In the genomic region with DNA sequence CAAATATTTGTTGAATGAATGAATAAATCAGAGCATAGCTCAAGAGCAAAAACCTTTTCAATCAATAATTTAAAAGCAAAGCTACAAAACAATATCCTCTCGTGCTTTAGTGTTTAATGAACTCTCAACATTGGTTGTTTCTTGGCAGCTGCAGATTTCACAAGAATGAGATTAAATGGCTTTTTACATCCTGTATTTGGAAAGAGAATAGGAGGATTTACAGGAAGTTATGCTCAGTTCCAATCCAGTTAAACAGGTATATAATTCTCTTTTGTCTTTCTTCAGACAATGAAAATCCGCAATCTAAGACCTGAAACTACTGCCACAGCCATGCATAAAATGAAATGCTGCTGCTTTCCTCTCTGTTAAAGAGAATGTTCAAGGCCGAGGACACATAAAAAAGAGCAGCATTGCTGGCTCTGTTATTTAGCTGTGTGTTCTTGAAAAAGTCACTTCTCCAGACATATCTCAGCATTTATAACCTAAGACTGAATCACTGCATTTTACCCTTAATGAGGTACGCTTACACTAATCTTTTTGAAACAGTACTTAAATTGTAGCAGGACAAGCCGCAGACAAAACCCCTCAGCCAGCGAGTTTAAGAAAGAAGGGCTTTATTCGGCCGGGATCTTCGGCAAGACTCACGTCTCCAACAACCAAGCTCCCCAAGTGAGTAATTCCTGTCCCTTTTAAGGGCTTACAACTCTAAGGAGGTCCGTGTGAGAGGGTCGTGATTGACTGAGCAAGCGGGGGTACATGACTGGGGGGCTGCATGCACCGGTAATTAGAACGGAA, we compare ENCODE assay signal across 15 cellular contexts. TPM values are rescaled to one million over a fixed set of nuclear protein-coding genes. Genes with fewer than 3 reads are reported as not detected.
A peak's percentile ranks its signal among the peaks of the same experiment; 100 is the strongest.
DNase-seq lines count a peak whose midpoint lies in the region; ATAC-seq and TF ChIP-seq lines count a peak whose summit lies in the region.
"Had no signal": no experiment of that assay in that cellular context is flagged by ENCODE, and none has a peak within 500 bp of the region (broad histone marks: within the 10 kb centered on the region; RNA-seq: fewer than 3 reads in every experiment).

No MANE protein-coding gene starts in this region.

- in situ Hi-C loops in brain microvascular endothelial cell (cut with HindIII; ENCODE audit: low pct_ligation_motif_present, low sequenced_read_pairs) = no loop called here

- no peak overlapping the region for H2AK5ac ChIP-seq in neuronal stem cell (ENCODE audit: low read depth, low read length)

- no peak overlapping the region for H2AFZ ChIP-seq in neuronal stem cell (ENCODE audit: low read length)

- H3K27me3 ChIP-seq in adipocyte (replicated peaks; ENCODE audit: control insufficient read depth, insufficient read depth, low read length) (no peaks in the 10 kb centered on the region), neuronal stem cell (ENCODE audit: control insufficient read depth in 3 of 3, insufficient read depth in 3 of 3, low read depth in 1 of 3, low read length in 3 of 3) (no peaks in the 10 kb centered on the region), brain microvascular endothelial cell (replicated peaks) (no peaks in the 10 kb centered on the region)

- H2BK120ac ChIP-seq in neuronal stem cell (ENCODE audit: low read depth, low read length) = no peak overlapping the region

- WGBS in neuronal stem cell (ENCODE audit: extremely low coverage in 2 of 2, insufficient read length in 2 of 2, insufficient replicate concordance in 1 of 2), 2 donors = no CpG with 5 or more reads among the region's 15 CpGs

- H3K4me3 ChIP-seq in adipocyte (ENCODE audit: low read length) (no peak overlapping the region), neuronal stem cell (ENCODE audit: low read length in 2 of 2) (no peak overlapping the region), brain microvascular endothelial cell (ENCODE audit: low read depth, low read length) (no peak overlapping the region)
- H3K4me3 ChIP-seq: SJSA1, skin epidermis had no signal

- H4K91ac ChIP-seq in neuronal stem cell (ENCODE audit: low read depth, low read length, poor library complexity) = no peak overlapping the region

- no peak overlapping the region for H3K4ac ChIP-seq in neuronal stem cell (ENCODE audit: low read length)

- H3K9me3 ChIP-seq in ES-I3 (ENCODE audit: control insufficient read depth, insufficient read depth, low read length) (no peaks in the 10 kb centered on the region), adipocyte (ENCODE audit: control insufficient read depth, low read length) (no peaks in the 10 kb centered on the region), neuronal stem cell (replicated peaks in 1 of 2; ENCODE audit: control insufficient read depth in 2 of 2, insufficient read depth in 1 of 2, low read depth in 1 of 2, low read length in 2 of 2) (peaks cover 0 to 5% of the 10 kb centered on the region in 2 donors)
- H3K9me3 ChIP-seq: SJSA1 had no signal

- H4K8ac ChIP-seq in neuronal stem cell (ENCODE audit: low read depth, low read length) = no peak overlapping the region

- H3K4me1 ChIP-seq in ES-I3 (ENCODE audit: insufficient read depth, low read length) (peaks cover 11% of the 10 kb centered on the region), adipocyte (ENCODE audit: control insufficient read depth, insufficient read depth, low read length) (peaks cover 14% of the 10 kb centered on the region), neuronal stem cell (ENCODE audit: control insufficient read depth in 2 of 2, insufficient read depth in 1 of 2, low read depth in 1 of 2, low read length in 2 of 2) (peaks cover 4 to 6% of the 10 kb centered on the region in 2 donors)

- no peak for ATAC-seq in HG03175 (IDR thresholded peaks at IDR 0.05; ENCODE audit: unreplicated experiment)
- ATAC-seq: naive thymus-derived CD4-positive, alpha-beta T cell had no signal

- no peak overlapping the region for H3K18ac ChIP-seq in neuronal stem cell (ENCODE audit: low read length)

- H3K4me2 ChIP-seq in neuronal stem cell (ENCODE audit: insufficient read depth, low read length, poor library complexity, severe bottlenecking) = no peak overlapping the region
- H3K4me2 ChIP-seq: KMS-11 had no signal

- no peak overlapping the region for H2BK5ac ChIP-seq in neuronal stem cell (ENCODE audit: low read length)

- H3K23ac ChIP-seq in neuronal stem cell (ENCODE audit: low read depth, low read length, poor library complexity) = no peak overlapping the region

- H3K36me3 ChIP-seq in ES-I3 (ENCODE audit: insufficient read depth, low read length) = no peaks in the 10 kb centered on the region
- H3K36me3 ChIP-seq in adipocyte (ENCODE audit: control insufficient read depth, insufficient read depth, low read length, severe bottlenecking) = no peaks in the 10 kb centered on the region
- peaks cover 0 to 9% of the 10 kb centered on the region in 2 donors for H3K36me3 ChIP-seq in neuronal stem cell (replicated peaks in 1 of 2; ENCODE audit: control insufficient read depth in 2 of 2, insufficient read depth in 2 of 2, low read length in 2 of 2)
- H3K36me3 ChIP-seq in brain microvascular endothelial cell (replicated peaks) = no peaks in the 10 kb centered on the region

- no peak for TF ChIP-seq CTCF in brain microvascular endothelial cell (IDR thresholded peaks at IDR 0.05; ENCODE audit: low read depth, low read length, missing control alignments)

- DNase-seq in NCI-H2029 treated with DMSO at 0.1 percent for 48 hours (lab: John Stamatoyannopoulos, UW) (peak; percentile 99), adipocyte (ENCODE audit: low read depth) (peak; percentile 5), neuronal stem cell (ENCODE audit: low spot score) (no peak), brain microvascular endothelial cell (no peak), inferior parietal cortex (ENCODE audit: extremely low spot score) (no peak), retina (no peak)
- DNase-seq: activated CD4-positive, CD25-positive, alpha-beta regulatory T cell; kidney glomerular epithelial cell; naive thymus-derived CD4-positive, alpha-beta T cell; NCI-H510A had no signal

- no peak overlapping the region for H2BK15ac ChIP-seq in neuronal stem cell (ENCODE audit: low read length)

- H3K79me1 ChIP-seq in neuronal stem cell (ENCODE audit: low read depth, low read length) = no peaks in the 10 kb centered on the region

- H3K14ac ChIP-seq in neuronal stem cell (ENCODE audit: low read length) = no peak overlapping the region

- H3K27ac ChIP-seq in neuronal stem cell (replicated peaks; ENCODE audit: low read length) (peak overlapping the region; percentile 20), brain microvascular endothelial cell (no peak overlapping the region)
- H3K27ac ChIP-seq: KMS-11, SJSA1 had no signal

- no peak overlapping the region for H2BK12ac ChIP-seq in neuronal stem cell (ENCODE audit: low read length)

- H3K9ac ChIP-seq in ES-I3 (ENCODE audit: low read depth, low read length) = peak overlapping the region; percentile 10; the same call in 1 of the 2 replicates
- no peak overlapping the region for H3K9ac ChIP-seq in adipocyte (ENCODE audit: low read length)
- H3K9ac ChIP-seq in neuronal stem cell (ENCODE audit: low read depth, low read length, poor library complexity) = no peak overlapping the region
- H3K9ac ChIP-seq: KMS-11 had no signal

RNA-seq across cellular contexts. Expression of gene C6orf52, which starts 3.6 kb away (rescaled TPM):
- 6.5 TPM for polyA plus RNA-seq in neuronal stem cell (2013, experiment 1 of 2)
- polyA plus RNA-seq in neuronal stem cell (2013, experiment 2 of 2) = 7.3 TPM

RNA-seq across cellular contexts. Expression of gene PAK1IP1, which starts 3.9 kb away (rescaled TPM):
- polyA plus RNA-seq in neuronal stem cell (2013, experiment 1 of 2) = 23.7 TPM
- polyA plus RNA-seq in neuronal stem cell (2013, experiment 2 of 2) = 23.5 TPM

RNA-seq across cellular contexts. Expression of gene TMEM14C, which starts 32.0 kb away (rescaled TPM):
- polyA plus RNA-seq in neuronal stem cell (2013, experiment 1 of 2) = 231 TPM
- 242 TPM for polyA plus RNA-seq in neuronal stem cell (2013, experiment 2 of 2)

RNA-seq across cellular contexts. Expression of gene TMEM14B, which starts 56.8 kb away (rescaled TPM):
- polyA plus RNA-seq in neuronal stem cell (2013, experiment 1 of 2) = 109 TPM
- polyA plus RNA-seq in neuronal stem cell (2013, experiment 2 of 2) = 108 TPM

Comparison
In these comparisons a context has a peak if more than half of its experiments do, and no peak if none do; other contexts are left out.
1. DNase-seq: peak in NCI-H2029 treated with DMSO at 0.1 percent for 48 hours (single experiment) and adipocyte (single experiment); none in neuronal stem cell (single experiment), brain microvascular endothelial cell (single experiment), inferior parietal cortex (single experiment) and retina (single experiment).